Comparison of ENCODE assay signal across 9 cellular contexts in genomic region chr1:153627797-153628626, GRCh38. TPM values are rescaled to one million over a fixed set of nuclear protein-coding genes. Genes with fewer than 3 reads are reported as not detected.
DNase-seq lines count a peak whose midpoint lies in the region; ATAC-seq and TF ChIP-seq lines count a peak whose summit lies in the region.
"Had no signal": no experiment of that assay in that cellular context is flagged by ENCODE, and none has a peak within 500 bp of the region (broad histone marks: within the 10 kb centered on the region; RNA-seq: fewer than 3 reads in every experiment).

Gene S100A1 (plus strand): TSS chr1:153628434. CDS start chr1:153630522, 2,088 bp downstream.

- peaks cover 4% of the 10 kb centered on the region for H3K36me3 Mint-ChIP-seq in activated T-cell treated with anti-CD3 and anti-CD28 coated beads, Interleukin-2, amount 50 U/mL, for 24 hours (ENCODE audit: low read depth)

- H3K4me3 ChIP-seq in colonic mucosa (peak within 1 kb of the TSS; percentile 42), lower lobe of right lung (peak within 1 kb of the TSS; percentile 57), thoracic aorta (peak within 1 kb of the TSS; percentile 79)

- no peak within 1 kb of the TSS for H3K4me3 Mint-ChIP-seq in activated T-cell treated with anti-CD3 and anti-CD28 coated beads, Interleukin-2, amount 50 U/mL, for 24 hours

- H3K36me3 ChIP-seq in colonic mucosa = no peaks in the 10 kb centered on the region
- H3K36me3 ChIP-seq in lower lobe of right lung = peaks cover 6% of the 10 kb centered on the region
- no peaks in the 10 kb centered on the region for H3K36me3 ChIP-seq in thoracic aorta

- TF ChIP-seq CTCF in colonic mucosa (IDR thresholded peaks at IDR 0.05) (no peak), lower lobe of right lung (IDR thresholded peaks at IDR 0.05) (no peak), thoracic aorta (IDR thresholded peaks at IDR 0.05) (no peak)

- H3K9me3 ChIP-seq in colonic mucosa (no peaks in the 10 kb centered on the region), lower lobe of right lung (no peaks in the 10 kb centered on the region), thoracic aorta (no peaks in the 10 kb centered on the region)

- H3K9ac ChIP-seq in colonic mucosa (ENCODE audit: low read depth in 2 of 2, low read length in 2 of 2) = peak within 1 kb of the TSS; percentile 74 to 78

- DNase-seq in NCI-H226 (peak; percentile 2), colonic mucosa (no peak), lower lobe of right lung (no peak), thoracic aorta (ENCODE audit: low spot score) (no peak), SIG-M5 treated with dmso at 0.1 percent for 504 hours (lab: John Stamatoyannopoulos, UW; ENCODE audit: unreplicated experiment) (no peak), DMS153 (lab: John Stamatoyannopoulos, UW) (no peak)
- no peak for DNase-seq in activated T-cell treated with anti-CD3 and anti-CD28 coated beads, Interleukin-2, amount 50 U/mL, for 24 hours

- no peak for ATAC-seq in lower lobe of right lung
- no peak for ATAC-seq in thoracic aorta (ENCODE audit: insufficient number of reproducible peaks, low FRiP score, low read depth)
- ATAC-seq in HG03045 (IDR thresholded peaks at IDR 0.05; ENCODE audit: unreplicated experiment) = no peak

- peaks cover 20% of the 10 kb centered on the region for H3K4me1 Mint-ChIP-seq in activated T-cell treated with anti-CD3 and anti-CD28 coated beads, Interleukin-2, amount 50 U/mL, for 24 hours (ENCODE audit: low read depth)

- peaks cover 16% of the 10 kb centered on the region for H3K27me3 Mint-ChIP-seq in activated T-cell treated with anti-CD3 and anti-CD28 coated beads, Interleukin-2, amount 50 U/mL, for 24 hours

- peaks cover 9% of the 10 kb centered on the region for H3K4me1 ChIP-seq in colonic mucosa
- peaks cover 68% of the 10 kb centered on the region for H3K4me1 ChIP-seq in lower lobe of right lung
- H3K4me1 ChIP-seq in thoracic aorta (ENCODE audit: control insufficient read depth in 1 of 2, low read depth in 2 of 2) = peaks cover 6 to 35% of the 10 kb centered on the region in 2 donors

- H3K27me3 ChIP-seq in colonic mucosa (no peaks in the 10 kb centered on the region), lower lobe of right lung (ENCODE audit: low read depth) (no peaks in the 10 kb centered on the region), thoracic aorta (replicated peaks; ENCODE audit: insufficient read depth) (no peaks in the 10 kb centered on the region)

- intact Hi-C loops in colonic mucosa (cut with DNase I) = no loop called here
- intact Hi-C loops in lower lobe of right lung (cut with DNase I) = no loop called here

- H3K27ac Mint-ChIP-seq in activated T-cell treated with anti-CD3 and anti-CD28 coated beads, Interleukin-2, amount 50 U/mL, for 24 hours = no peak within 1 kb of the TSS

- no peaks in the 10 kb centered on the region for H3K9me3 Mint-ChIP-seq in activated T-cell treated with anti-CD3 and anti-CD28 coated beads, Interleukin-2, amount 50 U/mL, for 24 hours

- H3K27ac ChIP-seq in colonic mucosa (peak within 1 kb of the TSS; percentile 74), lower lobe of right lung (peak within 1 kb of the TSS; percentile 88), thoracic aorta (peak within 1 kb of the TSS; percentile 84 to 91)

RNA-seq across cellular contexts. Expression of gene S100A1, which starts in this region (rescaled TPM):
- 1 to 10 TPM in 1 of 2 donors, under 1 TPM in 1; 0.69 to 1.5 TPM for total RNA-seq in colonic mucosa
- 0.71 TPM for total RNA-seq in lower lobe of right lung
- not detected for total RNA-seq in thoracic aorta
- total RNA-seq: HT1080 had no signal
